10 cellular contexts compared by ENCODE assay signal in the genomic region with DNA sequence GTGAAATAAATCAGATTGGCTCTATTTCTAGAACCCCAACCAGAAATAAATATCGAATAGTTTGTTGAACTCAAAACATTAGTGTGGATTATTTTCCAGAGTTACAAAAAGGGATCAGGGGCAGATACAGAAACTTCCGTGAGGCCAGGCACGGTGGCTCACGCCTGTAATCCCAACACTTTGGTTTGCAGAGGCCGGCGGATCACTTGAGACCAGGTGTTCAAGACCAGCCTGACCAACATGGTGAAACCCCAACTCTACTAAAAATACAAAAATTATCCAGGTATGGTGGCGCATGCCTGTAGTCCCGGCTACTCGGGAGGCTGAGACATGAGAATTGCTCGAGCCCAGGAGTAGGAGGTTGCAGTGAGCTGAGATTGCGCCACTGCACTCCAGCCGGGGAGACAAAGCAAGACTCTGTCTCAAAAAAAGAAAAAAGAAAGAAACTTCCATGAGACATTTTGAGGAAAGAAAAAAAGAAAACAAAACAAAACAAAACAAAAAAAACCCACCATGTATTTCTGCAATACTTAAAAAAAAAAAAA. TPM values are rescaled to one million over a fixed set of nuclear protein-coding genes. Genes with fewer than 3 reads are reported as not detected.
DNase-seq lines count a peak whose midpoint lies in the region; ATAC-seq, FAIRE-seq and TF ChIP-seq lines count a peak whose summit lies in the region.
"Had no signal": no experiment of that assay in that cellular context is flagged by ENCODE, and none has a peak within 500 bp of the region (broad histone marks: within the 10 kb centered on the region; RNA-seq: fewer than 3 reads in every experiment).

No MANE protein-coding gene starts in this region.

- H3K27me3 Mint-ChIP-seq in CD4-positive, CD25-positive, alpha-beta regulatory T cell = no peaks in the 10 kb centered on the region
- H3K27me3 Mint-ChIP-seq in HFFc6 (ENCODE audit: insufficient read depth) = no peaks in the 10 kb centered on the region
- H3K27me3 Mint-ChIP-seq in natural killer cell treated with Interleukin-12 subunit alpha and Interleukin-12 subunit beta and Interleukin-15 and Interleukin-18, amount 100 ng/mL, for 72 hours = peaks cover 0 to 5% of the 10 kb centered on the region in 2 donors

- no peak for TF ChIP-seq POLR2A in GM12892 (IDR thresholded peaks at IDR 0.05; ENCODE audit: low read depth, low read length)

- H3K9me3 Mint-ChIP-seq in CD4-positive, CD25-positive, alpha-beta regulatory T cell = peaks cover 0 to 2% (median 0%) of the 10 kb centered on the region in 7 donors
- H3K9me3 Mint-ChIP-seq in HFFc6 = no peaks in the 10 kb centered on the region; the same call in 1 of the 2 replicates
- H3K9me3 Mint-ChIP-seq in natural killer cell treated with Interleukin-12 subunit alpha and Interleukin-12 subunit beta and Interleukin-15 and Interleukin-18, amount 100 ng/mL, for 72 hours = no peaks in the 10 kb centered on the region

- peaks cover 3% of the 10 kb centered on the region for H3K27me3 ChIP-seq in CD4-positive, CD25-positive, alpha-beta regulatory T cell (ENCODE audit: control insufficient read depth, insufficient read depth, low read length)
- no peaks in the 10 kb centered on the region for H3K27me3 ChIP-seq in brain microvascular endothelial cell (replicated peaks)

- DNase-seq in CD4-positive, CD25-positive, alpha-beta regulatory T cell = no peak
- DNase-seq in HFFc6 (no peak), NCI-H2196 treated with DMSO at 0.1 percent for 48 hours (lab: John Stamatoyannopoulos, UW; ENCODE audit: unreplicated experiment) (no peak), RPMI8226 (no peak), brain microvascular endothelial cell (no peak), GM12892 (ENCODE audit: insufficient read length) (no peak)
- no peak for DNase-seq in natural killer cell treated with Interleukin-12 subunit alpha and Interleukin-12 subunit beta and Interleukin-15 and Interleukin-18, amount 100 ng/mL, for 72 hours (ENCODE audit: low spot score)
- DNase-seq: NCI-H748 treated with DMSO at 0.1 percent for 48 hours; stimulated activated CD4-positive, alpha-beta T cell treated with anti-CD3 and anti-CD28 coated beads, Interleukin-4, amount 100 ng/mL, for 4 hours had no signal

- peak overlapping the region in 1 of 3 donors; percentile 94 for H3K27ac Mint-ChIP-seq in CD4-positive, CD25-positive, alpha-beta regulatory T cell
- no peak overlapping the region for H3K27ac Mint-ChIP-seq in HFFc6
- H3K27ac Mint-ChIP-seq in natural killer cell treated with Interleukin-12 subunit alpha and Interleukin-12 subunit beta and Interleukin-15 and Interleukin-18, amount 100 ng/mL, for 72 hours = no peak overlapping the region

- no peaks in the 10 kb centered on the region for H3K9me3 ChIP-seq in CD4-positive, CD25-positive, alpha-beta regulatory T cell (ENCODE audit: control insufficient read depth in 2 of 2, low read length in 2 of 2)

- FAIRE-seq in GM12892 (lab: Jason Lieb, UNC) = no peak

- TF ChIP-seq CTCF in HFFc6 (IDR thresholded peaks at IDR 0.05) = no peak
- no peak for TF ChIP-seq CTCF in brain microvascular endothelial cell (IDR thresholded peaks at IDR 0.05; ENCODE audit: low read depth, low read length, missing control alignments)

- peak overlapping the region; percentile 95 to 98 (median 96) for H3K4me3 Mint-ChIP-seq in CD4-positive, CD25-positive, alpha-beta regulatory T cell
- H3K4me3 Mint-ChIP-seq in HFFc6 = peak overlapping the region; percentile 89
- H3K4me3 Mint-ChIP-seq in natural killer cell treated with Interleukin-12 subunit alpha and Interleukin-12 subunit beta and Interleukin-15 and Interleukin-18, amount 100 ng/mL, for 72 hours = peak overlapping the region; percentile 94

- in situ Hi-C loops in brain microvascular endothelial cell (cut with HindIII; ENCODE audit: low pct_ligation_motif_present, low sequenced_read_pairs) = no loop called here

- ATAC-seq in CD4-positive, CD25-positive, alpha-beta regulatory T cell (ENCODE audit: low read depth in 2 of 2) = no peak
- ATAC-seq in natural killer cell treated with Interleukin-12 subunit alpha and Interleukin-12 subunit beta and Interleukin-15 and Interleukin-18, amount 100 ng/mL, for 72 hours = no peak

- peaks cover 19% of the 10 kb centered on the region for H3K36me3 Mint-ChIP-seq in CD4-positive, CD25-positive, alpha-beta regulatory T cell
- H3K36me3 Mint-ChIP-seq in HFFc6 (ENCODE audit: low read depth) = peaks cover 23% of the 10 kb centered on the region
- peaks cover 16% of the 10 kb centered on the region for H3K36me3 Mint-ChIP-seq in natural killer cell treated with Interleukin-12 subunit alpha and Interleukin-12 subunit beta and Interleukin-15 and Interleukin-18, amount 100 ng/mL, for 72 hours

- H3K4me1 Mint-ChIP-seq in CD4-positive, CD25-positive, alpha-beta regulatory T cell = peaks cover 26 to 56% (median 34%) of the 10 kb centered on the region in 4 donors
- H3K4me1 Mint-ChIP-seq in HFFc6 (ENCODE audit: low read depth) = peaks cover 21% of the 10 kb centered on the region
- peaks cover 11 to 20% of the 10 kb centered on the region in 2 donors for H3K4me1 Mint-ChIP-seq in natural killer cell treated with Interleukin-12 subunit alpha and Interleukin-12 subunit beta and Interleukin-15 and Interleukin-18, amount 100 ng/mL, for 72 hours (ENCODE audit: low read depth in 2 of 2)

- peak overlapping the region; percentile 81 for H3K4me3 ChIP-seq in CD4-positive, CD25-positive, alpha-beta regulatory T cell (ENCODE audit: low read depth, low read length)
- no peak overlapping the region for H3K4me3 ChIP-seq in brain microvascular endothelial cell (ENCODE audit: low read depth, low read length)

- H3K4me1 ChIP-seq in CD4-positive, CD25-positive, alpha-beta regulatory T cell (ENCODE audit: control insufficient read depth, insufficient read depth, low read length, poor library complexity, severe bottlenecking) = peaks cover 24% of the 10 kb centered on the region

- H3K27ac ChIP-seq in CD4-positive, CD25-positive, alpha-beta regulatory T cell (ENCODE audit: insufficient read depth, low read length, poor library complexity, severe bottlenecking) = no peak overlapping the region
- H3K27ac ChIP-seq in angular gyrus (ENCODE audit: low read depth, low read length) = peak overlapping the region; percentile 58
- no peak overlapping the region for H3K27ac ChIP-seq in brain microvascular endothelial cell

- H3K36me3 ChIP-seq in CD4-positive, CD25-positive, alpha-beta regulatory T cell (ENCODE audit: control insufficient read depth, insufficient read depth, low read length) = peaks cover 37% of the 10 kb centered on the region
- H3K36me3 ChIP-seq in brain microvascular endothelial cell (replicated peaks) = peaks cover 10% of the 10 kb centered on the region

RNA-seq across cellular contexts. Expression of a gene that starts 2.1 kb away (rescaled TPM):
- total RNA-seq in CD4-positive, CD25-positive, alpha-beta regulatory T cell = 61.0 TPM
- 10 to 100 TPM; 49.4 to 53.0 (median 51.0) TPM for polyA plus RNA-seq in CD4-positive, CD25-positive, alpha-beta regulatory T cell
- 10 to 100 TPM; 26.2 to 35.3 (median 32.3) TPM for total RNA-seq in HFFc6 (2021; fragmentation: NEBNext Ultra II Directional; extraction: Animal tissue kit (Norgen Biotek cat#: 25700))
- 10 to 100 TPM; 30.4 to 37.7 TPM for total RNA-seq in natural killer cell treated with Interleukin-12 subunit alpha and Interleukin-12 subunit beta and Interleukin-15 and Interleukin-18, amount 100 ng/mL, for 72 hours
- 10.5 TPM for polyA plus RNA-seq in GM12892 (2012; ENCODE audit: missing spikeins)
